In the genomic region with DNA sequence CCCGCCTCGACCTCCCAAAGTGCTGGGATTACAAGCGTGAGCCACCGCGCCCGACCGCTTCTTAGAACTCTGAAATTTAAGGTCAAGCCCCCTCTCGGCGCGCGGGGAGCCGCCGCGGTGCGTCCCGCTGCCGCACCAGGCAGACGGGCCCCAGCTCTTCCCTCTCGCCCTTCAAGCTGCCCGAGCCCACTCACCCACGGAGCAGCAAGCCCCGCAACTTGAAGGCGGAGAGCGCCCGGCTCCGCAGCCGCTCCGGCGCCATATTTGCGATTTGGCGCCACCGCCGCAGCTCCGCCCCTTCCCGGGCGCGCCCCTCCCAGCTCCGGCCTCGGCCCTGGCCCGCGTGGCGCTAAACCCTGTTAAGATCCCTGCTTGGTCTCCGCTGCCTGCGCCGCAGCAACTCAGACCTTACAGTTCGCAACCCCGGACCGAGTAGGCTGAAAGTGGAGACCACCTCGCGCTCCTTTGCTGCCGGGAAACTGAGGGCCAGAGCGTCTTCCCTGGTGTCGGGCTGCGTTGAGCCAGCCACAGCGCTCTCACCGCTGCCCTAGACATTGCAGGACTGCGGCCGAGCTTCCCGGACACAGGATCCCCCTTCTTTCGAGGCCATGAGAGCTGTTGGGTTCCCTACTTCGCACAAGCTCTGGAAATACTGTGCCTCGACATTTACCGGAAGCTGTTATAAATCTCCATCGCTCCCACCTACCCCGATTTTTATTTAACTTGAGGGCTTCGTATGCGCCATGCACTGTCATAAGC, we compare ENCODE assay signal across 8 cellular contexts. TPM values are rescaled to one million over a fixed set of nuclear protein-coding genes. Genes with fewer than 3 reads are reported as not detected.
DNase-seq lines count a peak whose midpoint lies in the region; ATAC-seq lines count a peak whose summit lies in the region.

A gene with protein sequence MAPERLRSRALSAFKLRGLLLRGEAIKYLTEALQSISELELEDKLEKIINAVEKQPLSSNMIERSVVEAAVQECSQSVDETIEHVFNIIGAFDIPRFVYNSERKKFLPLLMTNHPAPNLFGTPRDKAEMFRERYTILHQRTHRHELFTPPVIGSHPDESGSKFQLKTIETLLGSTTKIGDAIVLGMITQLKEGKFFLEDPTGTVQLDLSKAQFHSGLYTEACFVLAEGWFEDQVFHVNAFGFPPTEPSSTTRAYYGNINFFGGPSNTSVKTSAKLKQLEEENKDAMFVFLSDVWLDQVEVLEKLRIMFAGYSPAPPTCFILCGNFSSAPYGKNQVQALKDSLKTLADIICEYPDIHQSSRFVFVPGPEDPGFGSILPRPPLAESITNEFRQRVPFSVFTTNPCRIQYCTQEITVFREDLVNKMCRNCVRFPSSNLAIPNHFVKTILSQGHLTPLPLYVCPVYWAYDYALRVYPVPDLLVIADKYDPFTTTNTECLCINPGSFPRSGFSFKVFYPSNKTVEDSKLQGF (minus strand): TSS at position 273 of the 759 bp plus-strand sequence. CDS start 11 bp downstream, at position 262.

- peaks cover 7% of the 10 kb centered on the region for H3K36me3 Mint-ChIP-seq in effector memory CD8-positive, alpha-beta T cell (ENCODE audit: insufficient read depth)

- H2AK5ac ChIP-seq in mesenchymal stem cell (ENCODE audit: low read length, severe bottlenecking), result no peak within 1 kb of the TSS

- H3K9me3 ChIP-seq in mesenchymal stem cell (ENCODE audit: control insufficient read depth, low read length), result no peaks in the 10 kb centered on the region

- H3K27me3 Mint-ChIP-seq in effector memory CD8-positive, alpha-beta T cell, result no peaks in the 10 kb centered on the region

- WGBS in mesenchymal stem cell, result 7% methylated on average over 67 of the region's 67 CpGs

- peaks cover 6% of the 10 kb centered on the region for H3K4me1 ChIP-seq in mesenchymal stem cell (ENCODE audit: control insufficient read depth, insufficient read depth, low read depth, low read length)

- peak within 1 kb of the TSS; percentile 85 to 95 for H3K4me3 ChIP-seq in mesenchymal stem cell (ENCODE audit: insufficient read depth in 1 of 2, low read depth in 1 of 2, low read length in 2 of 2)

- peak within 1 kb of the TSS; percentile 76 to 90 for H3K27ac Mint-ChIP-seq in effector memory CD8-positive, alpha-beta T cell

- DNase-seq in CD1c-positive myeloid dendritic cell (ENCODE audit: extremely low spot score) (peak; percentile 77), NCI-H82 treated with DMSO at 0.1 percent for 48 hours (lab: John Stamatoyannopoulos, UW; ENCODE audit: unreplicated experiment) (peak; percentile 35), mesenchymal stem cell (peak; percentile 75)
- DNase-seq in activated CD8-positive, alpha-beta memory T cell treated with anti-CD3 and anti-CD28 coated beads for 24 hours, result peak; percentile 94
- peak; percentile 60 to 66 (median 61) for DNase-seq in effector memory CD8-positive, alpha-beta T cell
- peak; percentile 54 for DNase-seq in stimulated activated CD8-positive, alpha-beta memory T cell treated with anti-CD3 and anti-CD28 coated beads, Interleukin-12 subunit alpha, Interleukin-12 subunit beta, amount 100 ng/mL, for 24 hours (ENCODE audit: extremely low read depth)

- H3K4me1 Mint-ChIP-seq in effector memory CD8-positive, alpha-beta T cell (ENCODE audit: low read depth in 2 of 2), result peaks cover 12 to 17% of the 10 kb centered on the region in 2 donors

- peak within 1 kb of the TSS; percentile 89 to 95 for H3K18ac ChIP-seq in mesenchymal stem cell (ENCODE audit: low read depth in 1 of 2, low read length in 2 of 2)

- ATAC-seq in GM19328 (IDR thresholded peaks at IDR 0.05; ENCODE audit: unreplicated experiment) (peak; percentile 79), HG03469 (IDR thresholded peaks at IDR 0.05; ENCODE audit: unreplicated experiment) (peak; percentile 86)
- ATAC-seq in effector memory CD8-positive, alpha-beta T cell (replicated peaks), result peak; percentile 74

- peak within 1 kb of the TSS; percentile 95 for H2AFZ ChIP-seq in mesenchymal stem cell (ENCODE audit: low read depth, low read length)

- H2BK5ac ChIP-seq in mesenchymal stem cell (ENCODE audit: low read depth, low read length, poor library complexity, severe bottlenecking), result no peak within 1 kb of the TSS

- H3K4me2 ChIP-seq in mesenchymal stem cell (ENCODE audit: low read length, poor library complexity, severe bottlenecking), result peak within 1 kb of the TSS; percentile 66

- peaks cover 10% of the 10 kb centered on the region for H3K79me1 ChIP-seq in mesenchymal stem cell (replicated peaks; ENCODE audit: low read length, poor library complexity, severe bottlenecking)

- peak within 1 kb of the TSS; percentile 92 for H2BK15ac ChIP-seq in mesenchymal stem cell (ENCODE audit: low read depth, poor library complexity, severe bottlenecking)

- H2BK120ac ChIP-seq in mesenchymal stem cell (ENCODE audit: low read depth, low read length), result peak within 1 kb of the TSS; percentile 85

- H3K36me3 ChIP-seq in mesenchymal stem cell (ENCODE audit: control insufficient read depth in 1 of 2, insufficient read depth in 2 of 2, low read depth in 1 of 2, low read length in 2 of 2), result peaks cover 0 to 2% of the 10 kb centered on the region in 2 experiments

- peak within 1 kb of the TSS; percentile 86 for H3K9ac ChIP-seq in mesenchymal stem cell (ENCODE audit: low read length)

- H3K4ac ChIP-seq in mesenchymal stem cell (ENCODE audit: low read depth in 1 of 2, low read length in 2 of 2), result peak within 1 kb of the TSS; percentile 73 to 83

- no peaks in the 10 kb centered on the region for H3K9me3 Mint-ChIP-seq in effector memory CD8-positive, alpha-beta T cell

- peak within 1 kb of the TSS; percentile 97 for H4K8ac ChIP-seq in mesenchymal stem cell (ENCODE audit: low read length)

- peak within 1 kb of the TSS; percentile 85 to 86 for H3K4me3 Mint-ChIP-seq in effector memory CD8-positive, alpha-beta T cell

- peak within 1 kb of the TSS in 1 of 2 experiments; percentile 66 for H3K23ac ChIP-seq in mesenchymal stem cell (ENCODE audit: low read length in 2 of 2)

- H3K27me3 ChIP-seq in mesenchymal stem cell (ENCODE audit: control insufficient read depth in 1 of 2, insufficient read depth in 1 of 2, low read length in 2 of 2), result no peaks in the 10 kb centered on the region

- H3K27ac ChIP-seq in mesenchymal stem cell (ENCODE audit: low read length, poor library complexity, severe bottlenecking), result no peak within 1 kb of the TSS

- H4K91ac ChIP-seq in mesenchymal stem cell (ENCODE audit: low read length), result peak within 1 kb of the TSS; percentile 97

- peak within 1 kb of the TSS; percentile 18 to 82 for H2BK12ac ChIP-seq in mesenchymal stem cell (ENCODE audit: low read length in 2 of 2)

- peak within 1 kb of the TSS in 1 of 2 experiments; percentile 91 for H3K14ac ChIP-seq in mesenchymal stem cell (ENCODE audit: low read length in 2 of 2)

RNA-seq across cellular contexts. Expression of the gene that starts here (rescaled TPM):
- 4.0 TPM for polyA plus RNA-seq in mesenchymal stem cell (2013, experiment 1 of 2)
- 4.6 TPM for polyA plus RNA-seq in mesenchymal stem cell (2013, experiment 2 of 2)

Comparison
In these comparisons a context has a peak if more than half of its experiments do, and no peak if none do; other contexts are left out.
1. DNase-seq: peak in every context shown above with its lines; median percentile 94 in activated CD8-positive, alpha-beta memory T cell treated with anti-CD3 and anti-CD28 coated beads for 24 hours; 77 in CD1c-positive myeloid dendritic cell; 75 in mesenchymal stem cell; 61 in effector memory CD8-positive, alpha-beta T cell; 54 in stimulated activated CD8-positive, alpha-beta memory T cell treated with anti-CD3 and anti-CD28 coated beads, Interleukin-12 subunit alpha, Interleukin-12 subunit beta, amount 100 ng/mL, for 24 hours; 35 in NCI-H82 treated with DMSO at 0.1 percent for 48 hours.